In genomic region chr1:168598125-168598524, GRCh38 we compare ENCODE assay signal across 1 cellular context.
TF ChIP-seq lines count a peak whose summit lies in the region.

No MANE protein-coding gene starts in this region.

TF ChIP-seq in GM12878, 131 proteins besides CTCF, POLR2A, EP300 and RAD21:
- no peak for TF ChIP-seq RFX5 (IDR thresholded peaks at IDR 0.05; ENCODE audit: low read depth, low read length)
- no peak for TF ChIP-seq BRCA1 (IDR thresholded peaks at IDR 0.05; ENCODE audit: low read depth, low read length)
- no peak for TF ChIP-seq HCFC1 (IDR thresholded peaks at IDR 0.05; ENCODE audit: low read length)
- no peak for TF ChIP-seq ESRRA (IDR thresholded peaks at IDR 0.05; ENCODE audit: low read length)
- TF ChIP-seq POU2F2 (IDR thresholded peaks at IDR 0.05; ENCODE audit: borderline replicate concordance, low read depth, low read length): no peak
- no peak for TF ChIP-seq RAD51 (IDR thresholded peaks at IDR 0.05)
- TF ChIP-seq EGR1 (IDR thresholded peaks at IDR 0.05; ENCODE audit: borderline replicate concordance in 1 of 2, low read depth in 2 of 2, low read length in 2 of 2): no peak
- TF ChIP-seq IRF3 (IDR thresholded peaks at IDR 0.05): no peak
- TF ChIP-seq CEBPZ (IDR thresholded peaks at IDR 0.05; ENCODE audit: low read depth, low read length): no peak
- TF ChIP-seq GATAD2B (conservative IDR thresholded peaks at IDR 0.05; ENCODE audit: low read depth): no peak
- TF ChIP-seq JUND (IDR thresholded peaks at IDR 0.05; ENCODE audit: low read depth, low read length): no peak
- no peak for TF ChIP-seq CREM (IDR thresholded peaks at IDR 0.05; ENCODE audit: low read depth)
- no peak for TF ChIP-seq PBX3 (IDR thresholded peaks at IDR 0.05; ENCODE audit: insufficient replicate concordance, low read depth, low read length)
- no peak for TF ChIP-seq MXI1 (IDR thresholded peaks at IDR 0.05; ENCODE audit: low read depth, low read length)
- no peak for TF ChIP-seq TARDBP (IDR thresholded peaks at IDR 0.05; ENCODE audit: borderline replicate concordance)
- TF ChIP-seq ZNF217 (IDR thresholded peaks at IDR 0.05): no peak
- no peak for TF ChIP-seq NR2C2 (IDR thresholded peaks at IDR 0.05; ENCODE audit: borderline replicate concordance, control insufficient read depth, insufficient read length, low read depth)
- TF ChIP-seq SMC3 (IDR thresholded peaks at IDR 0.05; ENCODE audit: borderline replicate concordance, low read length): no peak
- no peak for TF ChIP-seq CBX3 (IDR thresholded peaks at IDR 0.05; ENCODE audit: borderline replicate concordance, low read depth)
- no peak for TF ChIP-seq HDAC6 (IDR thresholded peaks at IDR 0.05; ENCODE audit: unreplicated experiment)
